Comparison of ENCODE assay signal across 17 cellular contexts in genomic region chr4:8040607-8041006, GRCh38.
DNase-seq lines count a peak whose midpoint lies in the region; ATAC-seq, FAIRE-seq and TF ChIP-seq lines count a peak whose summit lies in the region.
"Had no signal": no experiment of that assay in that cellular context is flagged by ENCODE, and none has a peak within 500 bp of the region (broad histone marks: within the 10 kb centered on the region; RNA-seq: fewer than 3 reads in every experiment).

No MANE protein-coding gene starts in this region.

- POLR2A ChIA-PET in HEK293 (lab: Yijun Ruan, JAX) = no interaction called here
- POLR2A ChIA-PET in GM12878 (lab: Charles Lee) = no interaction called here

- H3K36me3 ChIP-seq in HEK293 (ENCODE audit: control insufficient read depth in 2 of 2, insufficient read depth in 1 of 2, low read length in 2 of 2) = no peaks in the 10 kb centered on the region
- no peaks in the 10 kb centered on the region for H3K36me3 ChIP-seq in GM12878 (ENCODE audit: control insufficient read depth in 2 of 2, insufficient read depth in 2 of 2, low read length in 1 of 2)
- H3K36me3 ChIP-seq in psoas muscle (ENCODE audit: insufficient read depth in 1 of 2, low read depth in 1 of 2) = peaks cover 0 to 82% of the 10 kb centered on the region in 2 donors
- H3K36me3 ChIP-seq: Peyer's patch had no signal

- DNase-seq in EH (ENCODE audit: low read depth) = peak; percentile 6
- DNase-seq in GM12878 (ENCODE audit: low read depth, low spot score) = no peak
- DNase-seq in psoas muscle = no peak
- no peak for DNase-seq in ecto neural progenitor cell (ENCODE audit: low spot score)
- no peak for DNase-seq in head of caudate nucleus
- no peak for DNase-seq in occipital lobe (lab: John Stamatoyannopoulos, UW)
- DNase-seq: ACHN; CD8-positive, alpha-beta memory T cell; DMS79; NCI-H1105; NCI-H510A treated with DMSO at 0.1 percent for 48 hours; Peyer's patch; Right ventricle myocardium superior had no signal

- no peaks in the 10 kb centered on the region for H4K20me1 ChIP-seq in GM12878 (ENCODE audit: control insufficient read depth, insufficient read depth)

- no peak overlapping the region for H3K4me3 ChIP-seq in HEK293 (ENCODE audit: low read depth, low read length)
- no peak overlapping the region for H3K4me3 ChIP-seq in GM12878
- H3K4me3 ChIP-seq in psoas muscle = no peak overlapping the region
- H3K4me3 ChIP-seq: Peyer's patch, SK-N-MC had no signal

- no peak overlapping the region for H3K4me2 ChIP-seq in GM12878 (ENCODE audit: control insufficient read depth, insufficient read depth)

- SMC1A ChIA-PET in GM12878 (lab: Charles Lee; ENCODE audit: uncharacterized antibody, unreplicated experiment) = no interaction called here

- H3K9me3 ChIP-seq in HEK293 (ENCODE audit: control insufficient read depth, insufficient read depth, low read depth, low read length) (no peaks in the 10 kb centered on the region), GM12878 (replicated peaks; ENCODE audit: control insufficient read depth, insufficient read depth, low read length) (no peaks in the 10 kb centered on the region), psoas muscle (no peaks in the 10 kb centered on the region)
- H3K9me3 ChIP-seq: Peyer's patch had no signal

- H3K79me2 ChIP-seq in GM12878 (ENCODE audit: control insufficient read depth, insufficient read depth, low read length) = no peaks in the 10 kb centered on the region

- no peak for ATAC-seq in GM12878
- peak; percentile 9 to 38 (median 28) for ATAC-seq in psoas muscle

- RAD21 ChIA-PET in GM12878 (lab: Charles Lee; ENCODE audit: unreplicated experiment) = no interaction called here

- H3K9ac ChIP-seq in GM12878 (ENCODE audit: control insufficient read depth, insufficient read depth, low read length) = no peak overlapping the region

- no peak for TF ChIP-seq RAD21 in GM12878 (IDR thresholded peaks at IDR 0.05; ENCODE audit: insufficient read depth, low read depth, low read length)

- intact Hi-C loops in GM12878 (cut with micrococcal nuclease; ENCODE audit: unreplicated experiment) (no loop called here), psoas muscle (cut with DNase I) (no loop called here), head of caudate nucleus (cut with DNase I) (no loop called here)

- TF ChIP-seq POLR2A in GM12878 (IDR thresholded peaks at IDR 0.05; ENCODE audit: low read depth, low read length) = no peak

- no TSS peak for BruUV-seq in GM12878 (replicated peaks; lab: Mats Ljungman, UMichigan)

- CTCF ChIA-PET in HEK293 (lab: Yijun Ruan, JAX) = no interaction called here
- CTCF ChIA-PET in GM12878 (lab: Yijun Ruan, JAX) = no interaction called here

- no peak overlapping the region for H2AFZ ChIP-seq in GM12878 (ENCODE audit: control insufficient read depth, low read depth, low read length)

- FAIRE-seq in GM12878 (lab: Jason Lieb, UNC) = no peak
- FAIRE-seq: D721Med, G401.6 had no signal

- TF ChIP-seq CTCF in HEK293 (tag by site-specific recombination; IDR thresholded peaks at IDR 0.05) (no peak), GM12878 (IDR thresholded peaks at IDR 0.05 in 2 of 3, conservative IDR thresholded peaks at IDR 0.05 in 1 of 3; ENCODE audit: control insufficient read depth in 2 of 3, extremely low read depth in 1 of 3, insufficient read depth in 1 of 3, low read depth in 3 of 3, low read length in 3 of 3) (no peak), psoas muscle (IDR thresholded peaks at IDR 0.05) (no peak)

- in situ Hi-C loops in GM12878 (cut with MboI) = no loop called here

- 3% methylated on average over 7 of the region's 7 CpGs for WGBS in GM12878 (ENCODE audit: insufficient coverage, insufficient replicate concordance, low lambda C conversion rate, missing lambda C conversion rate)
- WGBS in psoas muscle, 3 donors = 54 to 66% (median 55%) methylated on average over 7 of the region's 7 CpGs

- no peak for TF ChIP-seq EP300 in GM12878 (IDR thresholded peaks at IDR 0.05; ENCODE audit: borderline replicate concordance in 1 of 2, control insufficient read depth in 1 of 2, low read depth in 2 of 2, low read length in 2 of 2)

- H3K27ac ChIP-seq in HEK293 (ENCODE audit: extremely low read depth, low read depth, low read length) (no peak overlapping the region), GM12878 (ENCODE audit: control insufficient read depth, insufficient read depth) (no peak overlapping the region), psoas muscle (peak overlapping the region; percentile 23)
- H3K27ac ChIP-seq: Peyer's patch, SK-N-MC had no signal

- H3K4me1 ChIP-seq in HEK293 (ENCODE audit: control insufficient read depth, insufficient read depth, low read length) (0 out of 2 replicates have a peak, but pooled peaks cover 2% of the 10 kb centered on the region), GM12878 (ENCODE audit: control insufficient read depth, insufficient read depth, low read length) (no peaks in the 10 kb centered on the region), psoas muscle (no peaks in the 10 kb centered on the region)
- H3K4me1 ChIP-seq: Peyer's patch had no signal

- H3K27me3 ChIP-seq in GM12878 (replicated peaks in 1 of 2; ENCODE audit: control insufficient read depth in 2 of 2, insufficient read depth in 2 of 2, low read length in 1 of 2) (no peaks in the 10 kb centered on the region; a peak in 2 of 4 replicates), psoas muscle (ENCODE audit: insufficient read depth in 3 of 3, low read length in 2 of 3) (no peaks in the 10 kb centered on the region)
- H3K27me3 ChIP-seq: Peyer's patch had no signal

TF ChIP-seq in HEK293, 187 proteins besides CTCF, POLR2A, EP300 and RAD21 (continues in another document):
- TF ChIP-seq PRDM10 (tag by site-specific recombination; IDR thresholded peaks at IDR 0.05) (no peak), ZNF626 (tag by site-specific recombination; IDR thresholded peaks at IDR 0.05) (no peak), ZNF174 (tag by site-specific recombination; IDR thresholded peaks at IDR 0.05) (no peak), BCL11A (tag by site-specific recombination; IDR thresholded peaks at IDR 0.05; ENCODE audit: low read depth) (no peak), ZNF324 (tag by site-specific recombination; IDR thresholded peaks at IDR 0.05) (no peak)

TF ChIP-seq in GM12878, 131 proteins besides CTCF, POLR2A, EP300 and RAD21 (continues in another document):
- TF ChIP-seq IRF3 (IDR thresholded peaks at IDR 0.05) (no peak), PAX5 (IDR thresholded peaks at IDR 0.05; ENCODE audit: borderline replicate concordance, low read depth, low read length) (no peak), SREBF1 (IDR thresholded peaks at IDR 0.05; ENCODE audit: low read length) (no peak), REST (IDR thresholded peaks at IDR 0.05; ENCODE audit: low read depth, low read length) (peak; percentile 25; the same call in 1 of the 2 replicates)
